8 cellular contexts compared by ENCODE assay signal in the genomic region with DNA sequence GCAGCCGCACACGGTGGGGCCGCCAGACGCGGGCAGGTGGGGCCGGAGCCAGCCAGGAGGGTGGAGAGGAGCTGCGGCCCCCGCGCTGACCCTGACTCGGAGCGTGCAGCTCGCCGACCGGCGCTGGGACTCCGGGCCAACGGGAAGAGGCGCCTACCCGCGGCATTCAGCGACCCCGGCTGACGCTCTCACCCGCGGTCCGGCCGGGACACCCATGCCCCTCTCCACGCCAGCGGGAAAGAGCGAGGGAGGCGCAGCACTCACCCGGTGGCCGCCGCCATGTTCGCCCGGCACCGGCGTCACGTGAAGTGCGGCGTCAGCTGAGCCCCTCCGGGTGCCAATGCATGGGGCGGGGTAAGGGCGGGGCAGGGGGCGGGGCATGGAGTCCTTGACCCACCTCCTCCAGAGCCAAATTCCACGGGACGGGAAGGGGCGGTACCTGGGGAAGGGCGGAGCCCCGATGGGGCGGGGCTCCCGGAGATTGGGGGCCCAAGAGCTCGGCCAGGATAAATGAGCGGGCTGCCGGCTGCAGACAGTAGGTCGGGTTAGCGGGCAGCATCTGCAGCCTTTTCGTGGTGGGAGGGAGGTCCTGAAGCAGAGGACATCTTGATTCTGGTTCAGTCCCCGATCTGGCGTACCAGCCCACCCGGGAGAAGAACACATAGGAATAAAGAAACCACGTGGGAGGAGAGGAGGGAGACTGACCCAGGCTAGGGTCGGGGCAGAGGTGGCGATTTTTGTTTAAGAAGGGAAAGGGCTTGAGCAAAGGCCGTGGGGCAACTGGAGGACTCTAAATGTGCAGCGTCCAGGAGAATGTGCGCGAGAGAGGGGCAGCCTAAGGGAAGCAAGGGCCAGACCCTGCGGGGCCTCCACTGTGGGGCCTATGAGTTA. TPM values are rescaled to one million over a fixed set of nuclear protein-coding genes. Genes with fewer than 3 reads are reported as not detected.
DNase-seq lines count a peak whose midpoint lies in the region.

A gene (minus strand): TSS at position 312 of the 891 bp plus-strand sequence. CDS start 31 bp downstream, at position 281.

- peak within 1 kb of the TSS; percentile 82 for H3K9ac ChIP-seq in neuronal stem cell (ENCODE audit: low read depth, low read length, poor library complexity)
- H3K9ac ChIP-seq in subcutaneous abdominal adipose tissue (ENCODE audit: low read length in 5 of 5) = peak within 1 kb of the TSS in 4 of 5 donors; percentile 79 to 93 (median 82)

- H3K79me1 ChIP-seq in neuronal stem cell (ENCODE audit: low read depth, low read length) = peaks cover 4% of the 10 kb centered on the region

- H2BK15ac ChIP-seq in neuronal stem cell (ENCODE audit: low read length) = peak within 1 kb of the TSS; percentile 40

- H3K4me3 ChIP-seq in SJCRH30 (peak within 1 kb of the TSS; percentile 99), neuronal stem cell (ENCODE audit: low read length in 2 of 2) (peak within 1 kb of the TSS; percentile 95 to 99), subcutaneous abdominal adipose tissue (ENCODE audit: low read depth in 1 of 5, low read length in 5 of 5) (peak within 1 kb of the TSS; percentile 82 to 92 (median 88))

- H3K14ac ChIP-seq in neuronal stem cell (ENCODE audit: low read length) = peak within 1 kb of the TSS; percentile 4

- H2AK5ac ChIP-seq in neuronal stem cell (ENCODE audit: low read depth, low read length) = peak within 1 kb of the TSS; percentile 97

- peak within 1 kb of the TSS; percentile 99 for H2AFZ ChIP-seq in neuronal stem cell (ENCODE audit: low read length)

- peak within 1 kb of the TSS; percentile 42 for H3K27ac ChIP-seq in SJCRH30
- H3K27ac ChIP-seq in neuronal stem cell (replicated peaks; ENCODE audit: low read length) = peak within 1 kb of the TSS; percentile 7
- peak within 1 kb of the TSS; percentile 33 for H3K27ac ChIP-seq in subcutaneous abdominal adipose tissue (ENCODE audit: low read depth, low read length)

- H3K9me3 ChIP-seq in SJCRH30 (replicated peaks) = no peaks in the 10 kb centered on the region
- no peaks in the 10 kb centered on the region for H3K9me3 ChIP-seq in neuronal stem cell (replicated peaks in 1 of 2; ENCODE audit: control insufficient read depth in 2 of 2, insufficient read depth in 1 of 2, low read depth in 1 of 2, low read length in 2 of 2)
- H3K9me3 ChIP-seq in subcutaneous abdominal adipose tissue (ENCODE audit: control insufficient read depth in 5 of 5, low read length in 5 of 5) = no peaks in the 10 kb centered on the region

- no peaks in the 10 kb centered on the region for H3K36me3 ChIP-seq in SJCRH30
- H3K36me3 ChIP-seq in neuronal stem cell (replicated peaks in 1 of 2; ENCODE audit: control insufficient read depth in 2 of 2, insufficient read depth in 2 of 2, low read length in 2 of 2) = no peaks in the 10 kb centered on the region
- no peaks in the 10 kb centered on the region for H3K36me3 ChIP-seq in subcutaneous abdominal adipose tissue (ENCODE audit: control insufficient read depth in 5 of 5, insufficient read depth in 5 of 5, low read length in 5 of 5)

- H4K91ac ChIP-seq in neuronal stem cell (ENCODE audit: low read depth, low read length, poor library complexity) = no peak within 1 kb of the TSS

- peak within 1 kb of the TSS; percentile 1 for H2BK5ac ChIP-seq in neuronal stem cell (ENCODE audit: low read length)

- peak within 1 kb of the TSS; percentile 75 for H2BK12ac ChIP-seq in neuronal stem cell (ENCODE audit: low read length)

- no CpG with 5 or more reads among the region's 69 CpGs for WGBS in neuronal stem cell (ENCODE audit: extremely low coverage in 2 of 2, insufficient read length in 2 of 2, insufficient replicate concordance in 1 of 2), 2 donors

- H4K8ac ChIP-seq in neuronal stem cell (ENCODE audit: low read depth, low read length) = peak within 1 kb of the TSS; percentile 53

- H3K4me2 ChIP-seq in neuronal stem cell (ENCODE audit: insufficient read depth, low read length, poor library complexity, severe bottlenecking) = peak within 1 kb of the TSS; percentile 97

- peak within 1 kb of the TSS; percentile 73 for H3K18ac ChIP-seq in neuronal stem cell (ENCODE audit: low read length)

- H3K4me1 ChIP-seq in SJCRH30 (peaks cover 7% of the 10 kb centered on the region; the same call in 1 of the 2 replicates), neuronal stem cell (ENCODE audit: control insufficient read depth in 2 of 2, insufficient read depth in 1 of 2, low read depth in 1 of 2, low read length in 2 of 2) (peaks cover 5 to 16% of the 10 kb centered on the region in 2 donors), subcutaneous abdominal adipose tissue (ENCODE audit: control insufficient read depth in 5 of 5, insufficient read depth in 5 of 5, low read length in 5 of 5) (peaks cover 4 to 55% (median 40%) of the 10 kb centered on the region in 5 donors)

- H2BK120ac ChIP-seq in neuronal stem cell (ENCODE audit: low read depth, low read length) = no peak within 1 kb of the TSS

- H3K4ac ChIP-seq in neuronal stem cell (ENCODE audit: low read length) = no peak within 1 kb of the TSS

- H3K23ac ChIP-seq in neuronal stem cell (ENCODE audit: low read depth, low read length, poor library complexity) = peak within 1 kb of the TSS; percentile 60

- H3K27me3 ChIP-seq in SJCRH30 (peaks cover 4% of the 10 kb centered on the region; the same call in 1 of the 2 replicates), neuronal stem cell (ENCODE audit: control insufficient read depth in 3 of 3, insufficient read depth in 3 of 3, low read depth in 1 of 3, low read length in 3 of 3) (peaks cover 0 to 7% (median 0%) of the 10 kb centered on the region in 3 experiments), subcutaneous abdominal adipose tissue (ENCODE audit: control insufficient read depth in 5 of 5, insufficient read depth in 4 of 5, low read length in 5 of 5) (peaks cover 0 to under 1% (median 0%) of the 10 kb centered on the region in 5 donors)

- DNase-seq in EL (peak; percentile 91), H4 (ENCODE audit: low spot score) (peak; percentile 71), M059J (ENCODE audit: low read depth) (peak; percentile 81), SJCRH30 (peak; percentile 95 to 98), foreskin melanocyte (peak; percentile 72), neuronal stem cell (ENCODE audit: low spot score) (peak; percentile 94)
- peak; percentile 62 for DNase-seq in activated gamma-delta T cell treated with anti-CD3 and anti-CD28 coated beads, Interleukin-2, amount 50 U/mL, for 16 hours (ENCODE audit: low read depth)

RNA-seq across cellular contexts. Expression of the gene that starts here (rescaled TPM):
- 62.7 and 64.2 TPM in 2 replicates for total RNA-seq in H4 (2014; rRNA removed; shearing (Covaris generic))
- total RNA-seq in M059J (2014; rRNA removed; shearing (Covaris generic)) = 78.4 and 84.5 TPM in 2 replicates
- total RNA-seq in SJCRH30 (2014; rRNA removed; shearing (Covaris generic)) = 39.5 and 40.2 TPM in 2 replicates
- 35.9 TPM for polyA plus RNA-seq in neuronal stem cell (2013, experiment 1 of 2)
- polyA plus RNA-seq in neuronal stem cell (2013, experiment 2 of 2) = 36.4 TPM

Comparison
In these comparisons a context has a peak if more than half of its experiments do, and no peak if none do; other contexts are left out.
1. Peak in every context shown above with its lines: DNase-seq, H3K4me3 ChIP-seq and H3K27ac ChIP-seq.